In the genomic region with DNA sequence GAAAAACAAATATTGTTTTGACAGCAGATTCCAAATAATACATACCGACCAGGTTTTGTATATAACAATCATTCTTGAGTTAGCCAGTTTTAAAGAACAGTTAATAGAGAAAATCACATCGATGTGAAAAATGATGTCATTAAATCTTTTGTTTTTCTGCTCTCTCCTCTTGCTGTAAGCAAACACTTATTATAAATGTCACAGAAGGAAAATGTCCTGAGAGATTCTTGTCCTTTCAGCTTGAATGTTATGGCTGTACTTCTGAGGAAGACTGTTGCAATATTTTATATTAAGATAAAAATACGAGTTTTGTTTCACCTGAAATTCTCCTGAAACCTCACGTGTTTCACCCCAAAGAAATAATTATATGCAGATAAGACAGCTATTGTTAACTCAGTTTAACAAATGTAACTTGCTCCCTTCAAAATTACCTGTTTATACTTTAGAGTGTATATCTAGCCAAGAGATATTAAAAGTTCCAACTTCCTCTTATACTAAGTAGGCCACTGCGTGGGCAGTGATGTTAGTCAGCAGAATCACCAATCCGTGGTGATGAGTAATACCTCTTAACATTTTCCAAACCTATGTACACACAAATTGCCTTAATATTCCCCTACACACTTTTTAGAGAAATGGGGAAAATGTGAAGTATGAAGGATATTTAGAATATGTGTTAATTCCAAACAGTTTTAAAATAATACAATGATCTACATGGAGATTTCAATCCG, we compare ENCODE assay signal across 8 cellular contexts.
DNase-seq lines count a peak whose midpoint lies in the region; ATAC-seq, FAIRE-seq and TF ChIP-seq lines count a peak whose summit lies in the region.

No MANE protein-coding gene starts in this region.

- no peaks in the 10 kb centered on the region for H3K9me2 ChIP-seq in hepatocyte (replicated peaks; ENCODE audit: insufficient read depth)

- H3K36me3 ChIP-seq in hepatocyte (replicated peaks; ENCODE audit: insufficient read depth, low read depth): no peaks in the 10 kb centered on the region

- 73% methylated on average over 7 of the region's 7 CpGs for WGBS in hepatocyte (ENCODE audit: low lambda C conversion rate, missing lambda C conversion rate)

- no peaks in the 10 kb centered on the region for H3K79me2 ChIP-seq in hepatocyte

- no peak for TF ChIP-seq POLR2A in H54 (IDR thresholded peaks at IDR 0.05; ENCODE audit: low read depth, low read length)

- DNase-seq in AG08396 (ENCODE audit: low spot score) (peak; percentile 40), H54 (ENCODE audit: insufficient read length, low spot score) (peak; percentile 2), hepatocyte (ENCODE audit: low spot score) (peak; percentile 12), GM10266 (ENCODE audit: extremely low spot score) (no peak), NCI-H1048 (lab: John Stamatoyannopoulos, UW) (no peak)

- no peak overlapping the region for H3K4me3 ChIP-seq in hepatocyte

- H3K4me2 ChIP-seq in hepatocyte: no peak overlapping the region

- no peaks in the 10 kb centered on the region for H3K9me3 ChIP-seq in hepatocyte (ENCODE audit: low read depth)

- H3K4me1 ChIP-seq in hepatocyte (ENCODE audit: insufficient read depth): no peaks in the 10 kb centered on the region

- TF ChIP-seq CTCF in hepatocyte (IDR thresholded peaks at IDR 0.05; ENCODE audit: poor library complexity) (no peak), GM10266 (IDR thresholded peaks at IDR 0.05; ENCODE audit: control insufficient read depth, insufficient read depth, low read depth, missing control alignments) (no peak)

- FAIRE-seq in H54 (lab: Jason Lieb, UNC): peak; percentile 89

- no peaks in the 10 kb centered on the region for H3K27me3 ChIP-seq in hepatocyte

- H2AFZ ChIP-seq in hepatocyte: no peak overlapping the region

- H3K27ac ChIP-seq in hepatocyte: no peak overlapping the region

- no peaks in the 10 kb centered on the region for H4K20me1 ChIP-seq in hepatocyte (ENCODE audit: insufficient read depth, poor library complexity, severe bottlenecking)

- ATAC-seq in SK-N-SH treated with all-trans-retinoic acid at 6 μM for 48 hours: peak; percentile 94
- ATAC-seq in HG03175 (IDR thresholded peaks at IDR 0.05; ENCODE audit: unreplicated experiment): no peak
- ATAC-seq in GM21381 (IDR thresholded peaks at IDR 0.05; ENCODE audit: unreplicated experiment): no peak

TF ChIP-seq in SK-N-SH treated with all-trans-retinoic acid at 6 μM for 48 hours, 23 proteins besides CTCF, POLR2A, EP300 and RAD21:
- no peak for TF ChIP-seq SNAI2 (CRISPR knock-in tag; IDR thresholded peaks at IDR 0.05)
- TF ChIP-seq ZC3H10 (CRISPR knock-in tag; IDR thresholded peaks at IDR 0.05): no peak
- no peak for TF ChIP-seq RARB (CRISPR knock-in tag; IDR thresholded peaks at IDR 0.05)
- TF ChIP-seq, protein P1, sequence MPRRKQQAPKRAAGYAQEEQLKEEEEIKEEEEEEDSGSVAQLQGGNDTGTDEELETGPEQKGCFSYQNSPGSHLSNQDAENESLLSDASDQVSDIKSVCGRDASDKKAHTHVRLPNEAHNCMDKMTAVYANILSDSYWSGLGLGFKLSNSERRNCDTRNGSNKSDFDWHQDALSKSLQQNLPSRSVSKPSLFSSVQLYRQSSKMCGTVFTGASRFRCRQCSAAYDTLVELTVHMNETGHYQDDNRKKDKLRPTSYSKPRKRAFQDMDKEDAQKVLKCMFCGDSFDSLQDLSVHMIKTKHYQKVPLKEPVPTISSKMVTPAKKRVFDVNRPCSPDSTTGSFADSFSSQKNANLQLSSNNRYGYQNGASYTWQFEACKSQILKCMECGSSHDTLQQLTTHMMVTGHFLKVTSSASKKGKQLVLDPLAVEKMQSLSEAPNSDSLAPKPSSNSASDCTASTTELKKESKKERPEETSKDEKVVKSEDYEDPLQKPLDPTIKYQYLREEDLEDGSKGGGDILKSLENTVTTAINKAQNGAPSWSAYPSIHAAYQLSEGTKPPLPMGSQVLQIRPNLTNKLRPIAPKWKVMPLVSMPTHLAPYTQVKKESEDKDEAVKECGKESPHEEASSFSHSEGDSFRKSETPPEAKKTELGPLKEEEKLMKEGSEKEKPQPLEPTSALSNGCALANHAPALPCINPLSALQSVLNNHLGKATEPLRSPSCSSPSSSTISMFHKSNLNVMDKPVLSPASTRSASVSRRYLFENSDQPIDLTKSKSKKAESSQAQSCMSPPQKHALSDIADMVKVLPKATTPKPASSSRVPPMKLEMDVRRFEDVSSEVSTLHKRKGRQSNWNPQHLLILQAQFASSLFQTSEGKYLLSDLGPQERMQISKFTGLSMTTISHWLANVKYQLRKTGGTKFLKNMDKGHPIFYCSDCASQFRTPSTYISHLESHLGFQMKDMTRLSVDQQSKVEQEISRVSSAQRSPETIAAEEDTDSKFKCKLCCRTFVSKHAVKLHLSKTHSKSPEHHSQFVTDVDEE (CRISPR knock-in tag; IDR thresholded peaks at IDR 0.05): no peak
- TF ChIP-seq ARNTL (CRISPR knock-in tag; IDR thresholded peaks at IDR 0.05; ENCODE audit: borderline replicate concordance, low read depth): no peak
- TF ChIP-seq ISL1 (CRISPR knock-in tag; IDR thresholded peaks at IDR 0.05): no peak
- no peak for TF ChIP-seq ZFP3 (CRISPR knock-in tag; IDR thresholded peaks at IDR 0.05)
- TF ChIP-seq CSDC2 (CRISPR knock-in tag; IDR thresholded peaks at IDR 0.05): no peak
- TF ChIP-seq, protein P2, sequence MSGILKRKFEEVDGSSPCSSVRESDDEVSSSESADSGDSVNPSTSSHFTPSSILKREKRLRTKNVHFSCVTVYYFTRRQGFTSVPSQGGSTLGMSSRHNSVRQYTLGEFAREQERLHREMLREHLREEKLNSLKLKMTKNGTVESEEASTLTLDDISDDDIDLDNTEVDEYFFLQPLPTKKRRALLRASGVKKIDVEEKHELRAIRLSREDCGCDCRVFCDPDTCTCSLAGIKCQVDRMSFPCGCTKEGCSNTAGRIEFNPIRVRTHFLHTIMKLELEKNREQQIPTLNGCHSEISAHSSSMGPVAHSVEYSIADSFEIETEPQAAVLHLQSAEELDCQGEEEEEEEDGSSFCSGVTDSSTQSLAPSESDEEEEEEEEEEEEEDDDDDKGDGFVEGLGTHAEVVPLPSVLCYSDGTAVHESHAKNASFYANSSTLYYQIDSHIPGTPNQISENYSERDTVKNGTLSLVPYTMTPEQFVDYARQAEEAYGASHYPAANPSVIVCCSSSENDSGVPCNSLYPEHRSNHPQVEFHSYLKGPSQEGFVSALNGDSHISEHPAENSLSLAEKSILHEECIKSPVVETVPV (CRISPR knock-in tag; IDR thresholded peaks at IDR 0.05): no peak
- TF ChIP-seq TCF4 (CRISPR knock-in tag; IDR thresholded peaks at IDR 0.05; ENCODE audit: borderline replicate concordance): no peak
- no peak for TF ChIP-seq BACH2 (CRISPR knock-in tag; IDR thresholded peaks at IDR 0.05; ENCODE audit: borderline replicate concordance)

Comparison
In these comparisons a context has a peak if more than half of its experiments do, and no peak if none do; other contexts are left out.
1. DNase-seq: peak in AG08396 (single experiment), H54 (single experiment) and hepatocyte (single experiment); none in GM10266 (single experiment) and NCI-H1048 (single experiment).